ENCODE assay signal across 10 cellular contexts in genomic region chr12:124804011-124804621, GRCh38. TPM values are rescaled to one million over a fixed set of nuclear protein-coding genes. Genes with fewer than 3 reads are reported as not detected.
DNase-seq lines count a peak whose midpoint lies in the region; ATAC-seq and TF ChIP-seq lines count a peak whose summit lies in the region.
"Had no signal": no experiment of that assay in that cellular context is flagged by ENCODE, and none has a peak within 500 bp of the region (broad histone marks: within the 10 kb centered on the region; RNA-seq: fewer than 3 reads in every experiment).

No MANE protein-coding gene starts in this region.

- H3K9ac ChIP-seq in HCT116 (ENCODE audit: low read length) (0 out of 2 replicates have a peak overlapping the region, but pooled peaks have one; percentile 11), SK-N-SH (no peak overlapping the region)

- no peaks in the 10 kb centered on the region for H3K9me3 Mint-ChIP-seq in CD4-positive, alpha-beta memory T cell
- no peaks in the 10 kb centered on the region for H3K9me3 Mint-ChIP-seq in activated naive CD4-positive, alpha-beta T cell treated with anti-CD3 and anti-CD28 coated beads for 36 hours
- H3K9me3 Mint-ChIP-seq: dendritic cell treated with granulocyte-macrophage colony-stimulating factor and Interleukin-4, amounts not matched to agents 40 ng/mL and 50 ng/mL, for 4 days had no signal

- 88% methylated on average over 5 of the region's 9 CpGs for WGBS in SK-N-SH (ENCODE audit: low lambda C conversion rate)

- no peaks in the 10 kb centered on the region for H3F3A ChIP-seq in SK-N-SH (replicated peaks; ENCODE audit: insufficient read depth)

- DNase-seq in HCT116 (ENCODE audit: low read depth, low spot score) = peak; percentile 57
- peak; percentile 78 for DNase-seq in SK-N-SH
- peak; percentile 17 for DNase-seq in glomerular visceral epithelial cell (ENCODE audit: extremely low spot score)
- DNase-seq in gastrocnemius medialis = peak; percentile 61 to 70
- DNase-seq in CD4-positive, alpha-beta memory T cell = no peak
- no peak for DNase-seq in MV-4-11 (lab: John Stamatoyannopoulos, UW)
- DNase-seq in activated naive CD4-positive, alpha-beta T cell treated with anti-CD3 and anti-CD28 coated beads for 36 hours = no peak

- no peak for TF ChIP-seq POLR2A in HCT116 (IDR thresholded peaks at IDR 0.05; ENCODE audit: borderline replicate concordance, extremely low read depth, insufficient read depth, insufficient read length)
- TF ChIP-seq POLR2A in gastrocnemius medialis (IDR thresholded peaks at IDR 0.05) = no peak

- H2AFZ ChIP-seq in HCT116 (ENCODE audit: low read depth, low read length, poor library complexity, severe bottlenecking) = no peak overlapping the region
- H2AFZ ChIP-seq in SK-N-SH (ENCODE audit: low read depth) = no peak overlapping the region

- H4K20me1 ChIP-seq in HCT116 (ENCODE audit: insufficient read depth) (no peaks in the 10 kb centered on the region), SK-N-SH (ENCODE audit: insufficient read depth) (no peaks in the 10 kb centered on the region)

- no peak overlapping the region for H3K4me3 ChIP-seq in HCT116 (replicated peaks in 1 of 2; ENCODE audit: low read depth in 1 of 2, low read length in 2 of 2)
- no peak overlapping the region for H3K4me3 ChIP-seq in SK-N-SH (ENCODE audit: low read depth in 2 of 2, low read length in 1 of 2)
- H3K4me3 ChIP-seq in gastrocnemius medialis = no peak overlapping the region
- no peak overlapping the region for H3K4me3 ChIP-seq in CD4-positive, alpha-beta memory T cell (ENCODE audit: low read length in 2 of 2)
- H3K4me3 ChIP-seq: ovary had no signal

- TF ChIP-seq EP300 in SK-N-SH (IDR thresholded peaks at IDR 0.05; ENCODE audit: borderline replicate concordance in 1 of 2, low read depth in 1 of 2, low read length in 1 of 2) = no peak

- POLR2A ChIA-PET in HCT116 (lab: Charles Lee) = no interaction called here
- POLR2A ChIA-PET in SK-N-SH (lab: Yijun Ruan, JAX) = interaction anchor here (1.0 to 1.4 kb wide), 3 partner anchors 30 to 37 kb away, joined by 3 to 4 read pairs (median 4); no protein-coding TSS in a partner anchor
- POLR2A ChIA-PET in CD4-positive, alpha-beta memory T cell (lab: Charles Lee; ENCODE audit: partially characterized antibody) = no interaction called here

- H3K4me1 Mint-ChIP-seq in CD4-positive, alpha-beta memory T cell = no peaks in the 10 kb centered on the region
- no peaks in the 10 kb centered on the region for H3K4me1 Mint-ChIP-seq in activated naive CD4-positive, alpha-beta T cell treated with anti-CD3 and anti-CD28 coated beads for 36 hours (ENCODE audit: low read depth)

- H3K9me3 ChIP-seq in HCT116 (ENCODE audit: control insufficient read depth in 1 of 2, insufficient read depth in 1 of 2, low read depth in 1 of 2, low read length in 2 of 2) = no peaks in the 10 kb centered on the region
- no peaks in the 10 kb centered on the region for H3K9me3 ChIP-seq in SK-N-SH
- no peaks in the 10 kb centered on the region for H3K9me3 ChIP-seq in gastrocnemius medialis
- no peaks in the 10 kb centered on the region for H3K9me3 ChIP-seq in CD4-positive, alpha-beta memory T cell (ENCODE audit: control insufficient read depth in 1 of 2, low read length in 2 of 2)
- H3K9me3 ChIP-seq: ovary had no signal

- H3K4me1 ChIP-seq in HCT116 (ENCODE audit: control insufficient read depth in 1 of 2, insufficient read depth in 2 of 2, low read length in 2 of 2) (peaks cover 0 to 8% of the 10 kb centered on the region in 2 experiments; a peak in 2 of 4 replicates), SK-N-SH (ENCODE audit: control insufficient read depth in 1 of 2, insufficient read depth in 2 of 2, low read depth in 1 of 2, low read length in 1 of 2) (peaks cover 0 to 41% of the 10 kb centered on the region in 2 experiments; a peak in 1 of 4 replicates), gastrocnemius medialis (peaks cover 5 to 11% of the 10 kb centered on the region in 2 donors)
- no peaks in the 10 kb centered on the region for H3K4me1 ChIP-seq in CD4-positive, alpha-beta memory T cell (ENCODE audit: insufficient read depth, low read length)

- H3K27ac ChIP-seq in HCT116 (ENCODE audit: low read depth, low read length) (peak overlapping the region; percentile 36; the same call in 1 of the 2 replicates), SK-N-SH (ENCODE audit: low read depth in 2 of 2, low read length in 1 of 2) (peak overlapping the region in 1 of 2 experiments; percentile 70; a peak in 2 of 4 replicates), gastrocnemius medialis (peak overlapping the region; percentile 30 to 68 (median 56))
- no peak overlapping the region for H3K27ac ChIP-seq in CD4-positive, alpha-beta memory T cell (ENCODE audit: low read depth, low read length)
- H3K27ac ChIP-seq: ovary had no signal

- RAD21 ChIA-PET in HCT116 (lab: Charles Lee; ENCODE audit: low non-redundant PET in 1 of 2, low total read pairs in 2 of 2, uncharacterized antibody in 2 of 2, unreplicated experiment in 2 of 2) = no interaction called here

- no peak for TF ChIP-seq RAD21 in HCT116 (IDR thresholded peaks at IDR 0.05; ENCODE audit: low read depth)
- TF ChIP-seq RAD21 in SK-N-SH (IDR thresholded peaks at IDR 0.05; ENCODE audit: low read length) = peak; percentile 10; the same call in 1 of the 2 replicates

- no TSS peak for BruUV-seq in HCT116 (replicated peaks; lab: Mats Ljungman, UMichigan)

- intact Hi-C loops in HCT116 (cut with micrococcal nuclease) = no loop called here
- intact Hi-C loops in gastrocnemius medialis (cut with DNase I; ENCODE audit: low total_unique reads) = no loop called here
- intact Hi-C loops in CD4-positive, alpha-beta memory T cell (cut with micrococcal nuclease) = no loop called here
- intact Hi-C loops in activated naive CD4-positive, alpha-beta T cell treated with anti-CD3 and anti-CD28 coated beads for 36 hours (cut with micrococcal nuclease) = no loop called here

- H3K36me3 ChIP-seq in HCT116 (ENCODE audit: control insufficient read depth in 1 of 2, insufficient read depth in 2 of 2, low read length in 2 of 2) = peaks cover 8 to 22% of the 10 kb centered on the region in 2 experiments; a peak in 3 of 4 replicates
- H3K36me3 ChIP-seq in SK-N-SH (replicated peaks in 1 of 2; ENCODE audit: control insufficient read depth in 1 of 2, insufficient read depth in 2 of 2, low read length in 1 of 2) = no peaks in the 10 kb centered on the region
- H3K36me3 ChIP-seq in gastrocnemius medialis = no peaks in the 10 kb centered on the region
- H3K36me3 ChIP-seq in CD4-positive, alpha-beta memory T cell (ENCODE audit: insufficient read depth, low read length) = no peaks in the 10 kb centered on the region
- H3K36me3 ChIP-seq: ovary had no signal

- 0 out of 2 replicates have a peak overlapping the region, but pooled peaks have one; percentile 16 for H3K4me2 ChIP-seq in HCT116 (ENCODE audit: low read length)
- H3K4me2 ChIP-seq in SK-N-SH = no peak overlapping the region

- no peak overlapping the region for H3K27ac Mint-ChIP-seq in CD4-positive, alpha-beta memory T cell
- H3K27ac Mint-ChIP-seq in activated naive CD4-positive, alpha-beta T cell treated with anti-CD3 and anti-CD28 coated beads for 36 hours = no peak overlapping the region

- no peaks in the 10 kb centered on the region for H3K79me2 ChIP-seq in HCT116 (ENCODE audit: insufficient read depth, low read length)
- no peaks in the 10 kb centered on the region for H3K79me2 ChIP-seq in SK-N-SH (ENCODE audit: insufficient read depth)

- H3K4me3 Mint-ChIP-seq in CD4-positive, alpha-beta memory T cell = no peak overlapping the region
- no peak overlapping the region for H3K4me3 Mint-ChIP-seq in activated naive CD4-positive, alpha-beta T cell treated with anti-CD3 and anti-CD28 coated beads for 36 hours
- H3K4me3 Mint-ChIP-seq: dendritic cell treated with granulocyte-macrophage colony-stimulating factor and Interleukin-4, amounts not matched to agents 40 ng/mL and 50 ng/mL, for 4 days had no signal

- in situ Hi-C loops in gastrocnemius medialis (cut with MboI; ENCODE audit: low sequenced_read_pairs in 4 of 4) = no loop called here

- TF ChIP-seq CTCF in HCT116 (IDR thresholded peaks at IDR 0.05 in 2 of 3, conservative IDR thresholded peaks at IDR 0.05 in 1 of 3; ENCODE audit: borderline replicate concordance in 1 of 3, insufficient read depth in 1 of 3, low read depth in 2 of 3, low read length in 2 of 3) = no peak
- TF ChIP-seq CTCF in SK-N-SH (IDR thresholded peaks at IDR 0.05) = no peak
- TF ChIP-seq CTCF in gastrocnemius medialis (IDR thresholded peaks at IDR 0.05 in 4 of 5, conservative IDR thresholded peaks at IDR 0.05 in 1 of 5) = peak in 2 of 5 experiments; percentile 10 to 19

- H3K27me3 Mint-ChIP-seq in CD4-positive, alpha-beta memory T cell = no peaks in the 10 kb centered on the region
- H3K27me3 Mint-ChIP-seq in activated naive CD4-positive, alpha-beta T cell treated with anti-CD3 and anti-CD28 coated beads for 36 hours (ENCODE audit: low read depth) = no peaks in the 10 kb centered on the region
- H3K27me3 Mint-ChIP-seq: dendritic cell treated with granulocyte-macrophage colony-stimulating factor and Interleukin-4, amounts not matched to agents 40 ng/mL and 50 ng/mL, for 4 days had no signal

- H3K9me2 ChIP-seq in HCT116 (ENCODE audit: insufficient read depth) (no peaks in the 10 kb centered on the region), SK-N-SH (no peaks in the 10 kb centered on the region)

- H3K27me3 ChIP-seq in HCT116 (ENCODE audit: insufficient read depth, low read length) = no peaks in the 10 kb centered on the region
- H3K27me3 ChIP-seq in SK-N-SH (ENCODE audit: insufficient read depth) = no peaks in the 10 kb centered on the region
- no peaks in the 10 kb centered on the region for H3K27me3 ChIP-seq in gastrocnemius medialis
- H3K27me3 ChIP-seq in CD4-positive, alpha-beta memory T cell (ENCODE audit: insufficient read depth, low read length) = no peaks in the 10 kb centered on the region
- H3K27me3 ChIP-seq: ovary had no signal

- no peaks in the 10 kb centered on the region for H3K36me3 Mint-ChIP-seq in CD4-positive, alpha-beta memory T cell
- peaks cover 6% of the 10 kb centered on the region for H3K36me3 Mint-ChIP-seq in activated naive CD4-positive, alpha-beta T cell treated with anti-CD3 and anti-CD28 coated beads for 36 hours (ENCODE audit: low read depth)

- CTCF ChIA-PET in HCT116 (lab: Charles Lee) (no interaction called here), SK-N-SH (lab: Yijun Ruan, JAX) (interaction anchor here (0.7 to 1.8 kb wide), 4 partner anchors 8 to 102 kb away, joined by 3 to 12 read pairs (median 3); no protein-coding TSS in a partner anchor)
- CTCF ChIA-PET in CD4-positive, alpha-beta memory T cell (lab: Charles Lee; ENCODE audit: partially characterized antibody) = no interaction called here
- CTCF ChIA-PET in activated naive CD4-positive, alpha-beta T cell treated with anti-CD3 and anti-CD28 coated beads for 36 hours (lab: Charles Lee) = no interaction called here

- ATAC-seq in HCT116 (peak; percentile 96), gastrocnemius medialis (peak; percentile 92 to 94), GM19395 (IDR thresholded peaks at IDR 0.05; ENCODE audit: unreplicated experiment) (no peak)

RNA-seq across cellular contexts. Expression of gene SCARB1, which starts 59.5 kb away (rescaled TPM):
- total RNA-seq in HCT116 (2021; ENCODE audit: unreplicated experiment) (95.5 TPM), gastrocnemius medialis (1 to 10 TPM; 5.4 to 8.7 (median 6.2) TPM)
- 114 and 120 TPM in 2 replicates for polyA plus RNA-seq in HCT116 (2012)
- 12.8 and 33.0 TPM in 2 replicates for polyA plus RNA-seq in SK-N-SH (2012; rRNA removed)
- polyA plus RNA-seq in SK-N-SH (2012; cell fraction: cytosol; rRNA removed) = 17.4 and 25.1 TPM in 2 replicates
- 36.4 and 45.3 TPM in 2 replicates for polyA plus RNA-seq in SK-N-SH (2012; cell fraction: nucleus; rRNA removed)
- total RNA-seq in CD4-positive, alpha-beta memory T cell = 1 to 10 TPM; 2.2 to 2.6 TPM
- 1 to 10 TPM; 1.5 to 1.6 TPM for polyA plus RNA-seq in CD4-positive, alpha-beta memory T cell
- 10 to 100 TPM; 18.2 to 18.3 TPM for total RNA-seq in activated naive CD4-positive, alpha-beta T cell treated with anti-CD3 and anti-CD28 coated beads for 36 hours

Comparison
In these comparisons a context has a peak if more than half of its experiments do, and no peak if none do; other contexts are left out.
1. DNase-seq: peak in HCT116 (single experiment), SK-N-SH (single experiment), glomerular visceral epithelial cell (single experiment) and gastrocnemius medialis (2 of 2); none in CD4-positive, alpha-beta memory T cell (0 of 5), MV-4-11 (single experiment) and activated naive CD4-positive, alpha-beta T cell treated with anti-CD3 and anti-CD28 coated beads for 36 hours (single experiment).
2. Of the 11 proteins assayed by ChIP-seq in both SK-N-SH and HCT116: peak only in SK-N-SH: RAD21; only in HCT116: none; in both: none; in neither: 10.